In genomic region chr3:109994853-109995252, GRCh38 we compare ENCODE assay signal across 1 cellular context.
TF ChIP-seq lines count a peak whose summit lies in the region.

No MANE protein-coding gene starts in this region.

TF ChIP-seq in GM23338, 12 proteins besides CTCF, POLR2A, EP300 and RAD21 (continued from another document):
- TF ChIP-seq, protein P1, sequence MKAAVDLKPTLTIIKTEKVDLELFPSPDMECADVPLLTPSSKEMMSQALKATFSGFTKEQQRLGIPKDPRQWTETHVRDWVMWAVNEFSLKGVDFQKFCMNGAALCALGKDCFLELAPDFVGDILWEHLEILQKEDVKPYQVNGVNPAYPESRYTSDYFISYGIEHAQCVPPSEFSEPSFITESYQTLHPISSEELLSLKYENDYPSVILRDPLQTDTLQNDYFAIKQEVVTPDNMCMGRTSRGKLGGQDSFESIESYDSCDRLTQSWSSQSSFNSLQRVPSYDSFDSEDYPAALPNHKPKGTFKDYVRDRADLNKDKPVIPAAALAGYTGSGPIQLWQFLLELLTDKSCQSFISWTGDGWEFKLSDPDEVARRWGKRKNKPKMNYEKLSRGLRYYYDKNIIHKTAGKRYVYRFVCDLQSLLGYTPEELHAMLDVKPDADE (IDR thresholded peaks at IDR 0.05): no peak
- TF ChIP-seq EZH2phosphoT487 (IDR thresholded peaks at IDR 0.05; ENCODE audit: unreplicated experiment): no peak
- TF ChIP-seq EZH2 (IDR thresholded peaks at IDR 0.05; ENCODE audit: low read depth, unreplicated experiment): no peak
- TF ChIP-seq JUNB (IDR thresholded peaks at IDR 0.05; ENCODE audit: unreplicated experiment): no peak
- no peak for TF ChIP-seq CREB1 (CRISPR knock-in tag; IDR thresholded peaks at IDR 0.05; ENCODE audit: low read depth)
- TF ChIP-seq ZNF114 (CRISPR knock-in tag; IDR thresholded peaks at IDR 0.05): no peak
- no peak for TF ChIP-seq POLR2AphosphoS5 (IDR thresholded peaks at IDR 0.05; ENCODE audit: low read depth)
- no peak for TF ChIP-seq STAT1 (IDR thresholded peaks at IDR 0.05; ENCODE audit: unreplicated experiment)
- TF ChIP-seq ZNF462 (CRISPR knock-in tag; IDR thresholded peaks at IDR 0.05): no peak
